Comparison of ENCODE assay signal across 33 cellular contexts in genomic region chr5:151643385-151643784, GRCh38. TPM values are rescaled to one million over a fixed set of nuclear protein-coding genes. Genes with fewer than 3 reads are reported as not detected.
"Had no signal": no experiment of that assay in that cellular context is flagged by ENCODE, and none has a peak within 500 bp of the region (broad histone marks: within the 10 kb centered on the region; RNA-seq: fewer than 3 reads in every experiment).

No MANE protein-coding gene starts in this region.

- FAIRE-seq: endothelial cell of umbilical vein had no signal

- H3K4me3 ChIP-seq: breast epithelium, heart left ventricle, ovary, skin epidermis, thoracic aorta, uterus had no signal

- H3K27ac ChIP-seq: breast epithelium, foreskin keratinocyte, neutrophil, ovary, skin epidermis, thoracic aorta, uterus had no signal

- H3K27me3 Mint-ChIP-seq: activated naive CD4-positive, alpha-beta T cell treated with anti-CD3 and anti-CD28 coated beads, Interleukin-2, amount 50 U/mL, for 24 hours; activated naive CD8-positive, alpha-beta T cell treated with anti-CD3 and anti-CD28 coated beads, Interleukin-2, amount 50 U/mL, for 24 hours; stimulated activated naive CD8-positive, alpha-beta T cell treated with anti-CD3 and anti-CD28 coated beads, Interleukin-15, Interleukin-2, amounts not matched to agents 100 ng/mL and 50 ng/mL, for 24 hours had no signal

- H3K27ac Mint-ChIP-seq: activated CD8-positive, alpha-beta T cell treated with anti-CD3 and anti-CD28 coated beads for 36 hours; activated naive CD4-positive, alpha-beta T cell treated with anti-CD3 and anti-CD28 coated beads, Interleukin-2, amount 50 U/mL, for 24 hours; activated naive CD8-positive, alpha-beta T cell treated with anti-CD3 and anti-CD28 coated beads, Interleukin-2, amount 50 U/mL, for 24 hours; activated T-helper 17 cell treated with anti-CD3 and anti-CD28 coated beads, Interleukin-2, amount 50 U/mL, for 72 hours; naive B cell; nephron progenitor cell; progenitor cell of endocrine pancreas; stimulated activated naive CD8-positive, alpha-beta T cell treated with anti-CD3 and anti-CD28 coated beads, Interleukin-15, Interleukin-2, amounts not matched to agents 100 ng/mL and 50 ng/mL, for 24 hours; WTC11 had no signal

- DNase-seq: activated CD4-positive, alpha-beta T cell treated with anti-CD3 and anti-CD28 coated beads for 1 hour; activated CD4-positive, alpha-beta T cell treated with anti-CD3 and anti-CD28 coated beads, Interleukin-2, amount 50 U/mL, for 1 hour; activated CD8-positive, alpha-beta T cell treated with anti-CD3 and anti-CD28 coated beads for 36 hours; activated gamma-delta T cell treated with Interleukin-2 at 50 U/mL for 16 hours; activated naive CD8-positive, alpha-beta T cell treated with anti-CD3 and anti-CD28 coated beads, Interleukin-2, amount 50 U/mL, for 24 hours; activated T-cell treated with anti-CD3 and anti-CD28 coated beads, Interleukin-2, amount 50 U/mL, for 4 hours; amygdala; central memory CD4-positive, alpha-beta T cell; foreskin keratinocyte; kidney glomerular epithelial cell; naive B cell; nephron progenitor cell; ovary; retina; stimulated activated CD4-positive, alpha-beta T cell treated with anti-CD3 and anti-CD28 coated beads, Interleukin-12 subunit alpha, Interleukin-12 subunit beta, amount 100 ng/mL, for 4 hours; stimulated activated CD4-positive, alpha-beta T cell treated with anti-CD3 and anti-CD28 coated beads, Interleukin-4, amount 100 ng/mL, for 1 hour; T1000; trophoblast cell; uterus had no signal

- H3K9me3 Mint-ChIP-seq: activated CD8-positive, alpha-beta T cell treated with anti-CD3 and anti-CD28 coated beads for 36 hours; activated naive CD4-positive, alpha-beta T cell treated with anti-CD3 and anti-CD28 coated beads, Interleukin-2, amount 50 U/mL, for 24 hours; activated naive CD8-positive, alpha-beta T cell treated with anti-CD3 and anti-CD28 coated beads, Interleukin-2, amount 50 U/mL, for 24 hours; activated T-cell treated with anti-CD3 and anti-CD28 coated beads, Interleukin-2, amount 50 U/mL, for 4 hours; activated T-helper 17 cell treated with anti-CD3 and anti-CD28 coated beads, Interleukin-2, amount 50 U/mL, for 72 hours; nephron progenitor cell; stimulated activated naive CD8-positive, alpha-beta T cell treated with anti-CD3 and anti-CD28 coated beads, Interleukin-15, Interleukin-2, amounts not matched to agents 100 ng/mL and 50 ng/mL, for 24 hours; WTC11 had no signal

- H3K4me1 ChIP-seq: heart left ventricle, uterus had no signal

- H3K4me1 Mint-ChIP-seq: activated T-helper 17 cell treated with anti-CD3 and anti-CD28 coated beads, Interleukin-2, amount 50 U/mL, for 72 hours; naive B cell; nephron progenitor cell; WTC11 had no signal

- ATAC-seq: activated CD8-positive, alpha-beta T cell treated with anti-CD3 and anti-CD28 coated beads for 36 hours; activated naive CD8-positive, alpha-beta T cell treated with anti-CD3 and anti-CD28 coated beads, Interleukin-2, amount 50 U/mL, for 24 hours; activated T-cell treated with anti-CD3 and anti-CD28 coated beads, Interleukin-2, amount 50 U/mL, for 4 hours; activated T-helper 17 cell treated with anti-CD3 and anti-CD28 coated beads, Interleukin-2, amount 50 U/mL, for 72 hours; foreskin keratinocyte; sciatic nerve; WTC11 had no signal

- H3K36me3 Mint-ChIP-seq: activated naive CD4-positive, alpha-beta T cell treated with anti-CD3 and anti-CD28 coated beads, Interleukin-2, amount 50 U/mL, for 24 hours; naive B cell; WTC11 had no signal

- H3K27me3 ChIP-seq: breast epithelium, foreskin keratinocyte, heart left ventricle, ovary, uterus had no signal

- H3K36me3 ChIP-seq: breast epithelium, heart left ventricle, neutrophil, ovary, thoracic aorta, uterus had no signal

- H3K4me3 Mint-ChIP-seq: activated CD8-positive, alpha-beta T cell treated with anti-CD3 and anti-CD28 coated beads for 36 hours; activated naive CD4-positive, alpha-beta T cell treated with anti-CD3 and anti-CD28 coated beads, Interleukin-2, amount 50 U/mL, for 24 hours; activated naive CD8-positive, alpha-beta T cell treated with anti-CD3 and anti-CD28 coated beads, Interleukin-2, amount 50 U/mL, for 24 hours; activated T-cell treated with anti-CD3 and anti-CD28 coated beads, Interleukin-2, amount 50 U/mL, for 4 hours; activated T-helper 17 cell treated with anti-CD3 and anti-CD28 coated beads, Interleukin-2, amount 50 U/mL, for 72 hours; naive B cell; nephron progenitor cell; stimulated activated naive CD8-positive, alpha-beta T cell treated with anti-CD3 and anti-CD28 coated beads, Interleukin-15, Interleukin-2, amounts not matched to agents 100 ng/mL and 50 ng/mL, for 24 hours; WTC11 had no signal

- H3K9me3 ChIP-seq: breast epithelium, neutrophil, ovary, thoracic aorta, uterus had no signal

RNA-seq across cellular contexts. Expression of gene SPARC, which starts 43.3 kb away (rescaled TPM):
- total RNA-seq: activated CD8-positive, alpha-beta T cell treated with anti-CD3 and anti-CD28 coated beads for 36 hours had no signal

RNA-seq across cellular contexts. Expression of gene FAT2, which starts 52.3 kb away (rescaled TPM):
- total RNA-seq: activated CD8-positive, alpha-beta T cell treated with anti-CD3 and anti-CD28 coated beads for 36 hours; activated T-cell treated with anti-CD3 and anti-CD28 coated beads, Interleukin-2, amount 50 U/mL, for 4 hours; activated T-helper 17 cell treated with anti-CD3 and anti-CD28 coated beads, Interleukin-2, amount 50 U/mL, for 72 hours; endothelial cell of umbilical vein; left ventricle myocardium superior; lung microvascular endothelial cell had no signal
